19 cellular contexts compared by ENCODE assay signal in genomic region chr14:71442503-71442902, GRCh38.
DNase-seq lines count a peak whose midpoint lies in the region; TF ChIP-seq lines count a peak whose summit lies in the region.
"Had no signal": no experiment of that assay in that cellular context is flagged by ENCODE, and none has a peak within 500 bp of the region (broad histone marks: within the 10 kb centered on the region; RNA-seq: fewer than 3 reads in every experiment).

No MANE protein-coding gene starts in this region.

- POLR2A ChIA-PET in HEK293 (lab: Yijun Ruan, JAX) = no interaction called here

- TF ChIP-seq CTCF in HEK293 (tag by site-specific recombination; IDR thresholded peaks at IDR 0.05) (no peak), esophagus muscularis mucosa (IDR thresholded peaks at IDR 0.05) (no peak)

- no peak overlapping the region for H3K4me3 ChIP-seq in HEK293 (ENCODE audit: low read depth, low read length)
- no peak overlapping the region for H3K4me3 ChIP-seq in SK-N-MC
- H3K4me3 ChIP-seq in esophagus muscularis mucosa = no peak overlapping the region
- H3K4me3 ChIP-seq: A549; BLaER1 treated with 17β-estradiol and CSF1 and Interleukin-3, amounts not matched to agents 10 nM and 100 nM; GM12878 had no signal

- DNase-seq in NCI-H2227 treated with DMSO at 0.1 percent for 48 hours (lab: John Stamatoyannopoulos, UW) (peak; percentile 1), NCI-H2227 (lab: John Stamatoyannopoulos, UW; ENCODE audit: unreplicated experiment) (no peak), SK-N-MC (ENCODE audit: low read depth, low spot score) (no peak), esophagus muscularis mucosa (ENCODE audit: extremely low spot score) (no peak), cortex of kidney (lab: John Stamatoyannopoulos, UW) (no peak)
- DNase-seq in activated effector memory CD4-positive, alpha-beta T cell treated with Interleukin-2 at 50 U/mL for 16 hours = no peak
- DNase-seq: AML-193; Caco-2; Calu3; CD4-positive, alpha-beta T cell; CD8-positive, alpha-beta T cell; GF-D8 had no signal

- H3K4me1 ChIP-seq in HEK293 (ENCODE audit: control insufficient read depth, insufficient read depth, low read length) = no peaks in the 10 kb centered on the region
- H3K4me1 ChIP-seq in esophagus muscularis mucosa = peaks cover 11 to 56% (median 45%) of the 10 kb centered on the region in 4 donors
- H3K4me1 ChIP-seq: Caco-2 had no signal

- 82% methylated on average over 2 of the region's 2 CpGs for WGBS in esophagus muscularis mucosa

- intact Hi-C loops in esophagus muscularis mucosa (cut with DNase I) = no loop called here

- no peak for TF ChIP-seq RAD21 in Ishikawa (IDR thresholded peaks at IDR 0.05; ENCODE audit: low read depth)

- CTCF ChIA-PET in HEK293 (lab: Yijun Ruan, JAX) = no interaction called here

- TF ChIP-seq EP300 in Ishikawa (IDR thresholded peaks at IDR 0.05; ENCODE audit: borderline replicate concordance) (no peak), esophagus muscularis mucosa (IDR thresholded peaks at IDR 0.05) (no peak)

- H3K27me3 ChIP-seq in esophagus muscularis mucosa = no peaks in the 10 kb centered on the region
- H3K27me3 ChIP-seq: BLaER1 treated with 17β-estradiol and CSF1 and Interleukin-3, amounts not matched to agents 10 nM and 100 nM had no signal

- no peak for TF ChIP-seq POLR2A in esophagus muscularis mucosa (IDR thresholded peaks at IDR 0.05; ENCODE audit: low read depth)

- H3K36me3 ChIP-seq in HEK293 (ENCODE audit: control insufficient read depth in 2 of 2, insufficient read depth in 1 of 2, low read length in 2 of 2) = no peaks in the 10 kb centered on the region
- H3K36me3 ChIP-seq in SK-N-MC (ENCODE audit: insufficient read depth, low read length) = peaks cover 4% of the 10 kb centered on the region; the same call in 1 of the 2 replicates
- no peaks in the 10 kb centered on the region for H3K36me3 ChIP-seq in esophagus muscularis mucosa

- no peak overlapping the region for H3K9ac ChIP-seq in SK-N-MC (ENCODE audit: insufficient read length)
- H3K9ac ChIP-seq: BLaER1 treated with 17β-estradiol and CSF1 and Interleukin-3, amounts not matched to agents 10 nM and 100 nM had no signal

- H3K27ac ChIP-seq in HEK293 (ENCODE audit: extremely low read depth, low read depth, low read length) = no peak overlapping the region
- H3K27ac ChIP-seq in SK-N-MC = peak overlapping the region; percentile 60; the same call in 1 of the 2 replicates
- H3K27ac ChIP-seq in esophagus muscularis mucosa (replicated peaks in 1 of 4) = no peak overlapping the region
- H3K27ac ChIP-seq: 22Rv1; A549; BLaER1 treated with 17β-estradiol and CSF1 and Interleukin-3, amounts not matched to agents 10 nM and 100 nM; C4-2B had no signal

- no peaks in the 10 kb centered on the region for H3K9me3 ChIP-seq in HEK293 (ENCODE audit: control insufficient read depth, insufficient read depth, low read depth, low read length)
- no peaks in the 10 kb centered on the region for H3K9me3 ChIP-seq in SK-N-MC (ENCODE audit: low read depth, low read length)
- H3K9me3 ChIP-seq in esophagus muscularis mucosa = no peaks in the 10 kb centered on the region
- H3K9me3 ChIP-seq: A549; BLaER1 treated with 17β-estradiol and CSF1 and Interleukin-3, amounts not matched to agents 10 nM and 100 nM; Caco-2 had no signal

TF ChIP-seq in HEK293, 187 proteins besides CTCF, POLR2A, EP300 and RAD21:
- TF ChIP-seq MZF1 (tag by site-specific recombination; IDR thresholded peaks at IDR 0.05; ENCODE audit: borderline replicate concordance) = 0 out of 2 replicates have a peak, but pooled peaks have one; percentile 26
- no peak for TF ChIP-seq ZNF114 (tag by site-specific recombination; IDR thresholded peaks at IDR 0.05)

TF ChIP-seq in Ishikawa, 13 proteins besides CTCF, POLR2A, EP300 and RAD21:
- TF ChIP-seq CREB1 (IDR thresholded peaks at IDR 0.05; ENCODE audit: low read depth) (no peak), EGR1 (IDR thresholded peaks at IDR 0.05) (no peak), TEAD4 (IDR thresholded peaks at IDR 0.05) (no peak), FOXM1 (IDR thresholded peaks at IDR 0.05; ENCODE audit: borderline replicate concordance, low read depth) (no peak), ZBTB7A (IDR thresholded peaks at IDR 0.05; ENCODE audit: low read depth) (no peak), NFIC (IDR thresholded peaks at IDR 0.05) (no peak), CEBPB (IDR thresholded peaks at IDR 0.05) (peak; percentile 56; the same call in 1 of the 2 replicates)
TF ChIP-seq in Ishikawa: peak in this region for 1.
